30 cellular contexts compared by ENCODE assay signal in genomic region chr4:151284534-151285245, GRCh38. TPM values are rescaled to one million over a fixed set of nuclear protein-coding genes. Genes with fewer than 3 reads are reported as not detected.
A peak's percentile ranks its signal among the peaks of the same experiment; 100 is the strongest.
DNase-seq lines count a peak whose midpoint lies in the region; ATAC-seq, FAIRE-seq and TF ChIP-seq lines count a peak whose summit lies in the region.
"Had no signal": no experiment of that assay in that cellular context is flagged by ENCODE, and none has a peak within 500 bp of the region (broad histone marks: within the 10 kb centered on the region; RNA-seq: fewer than 3 reads in every experiment).

No MANE protein-coding gene starts in this region.

- H3K4me1 ChIP-seq in left ventricle myocardium inferior, result peaks cover 52% of the 10 kb centered on the region
- peaks cover 41% of the 10 kb centered on the region for H3K4me1 ChIP-seq in HepG2 (ENCODE audit: insufficient read depth, low read length)
- H3K4me1 ChIP-seq in esophagus muscularis mucosa, result peaks cover 0 to 12% (median 10%) of the 10 kb centered on the region in 4 donors
- H3K4me1 ChIP-seq in gastroesophageal sphincter, result peaks cover 0 to 18% (median 0%) of the 10 kb centered on the region in 3 donors
- H3K4me1 ChIP-seq: colonic mucosa, uterus had no signal

- no peak for DNase-seq in left ventricle myocardium inferior
- no peak for DNase-seq in cardiac septum (ENCODE audit: low spot score)
- DNase-seq in glomerular endothelial cell (ENCODE audit: extremely low read depth, low read depth, low spot score), result peak; percentile 58
- no peak for DNase-seq in HepG2 (ENCODE audit: low spot score)
- DNase-seq in G401 (ENCODE audit: low spot score), result no peak
- no peak for DNase-seq in esophagus muscularis mucosa (ENCODE audit: extremely low spot score)
- no peak for DNase-seq in GDM1 (lab: John Stamatoyannopoulos, UW)
- DNase-seq: activated CD8-positive, alpha-beta T cell treated with anti-CD3 and anti-CD28 coated beads, Interleukin-2, amount 10 ng/mL, durations not matched to agents 7 days and 5 days; aorta; CD4-positive, alpha-beta T cell; colonic mucosa; naive B cell; NCI-H1417 treated with DMSO at 0.1 percent for 48 hours; NCI-H2107; NCI-H510A; occipital lobe; PC-9; SHP77; uterus had no signal

- CTCF ChIA-PET in HepG2 (lab: Yijun Ruan, JAX; ENCODE audit: low intra/inter-chr PET ratio, low total read pairs), result no interaction called here

- BruUV-seq in HepG2 (replicated peaks; lab: Mats Ljungman, UMichigan), result no TSS peak

- H3K27ac ChIP-seq in left ventricle myocardium inferior (replicated peaks) (peak overlapping the region; percentile 64), HepG2 (ENCODE audit: extremely low read length, insufficient read depth, low read length) (no peak overlapping the region), esophagus muscularis mucosa (replicated peaks in 1 of 4) (no peak overlapping the region), gastroesophageal sphincter (no peak overlapping the region)
- H3K27ac ChIP-seq: colonic mucosa, PC-9, skin epidermis, uterus had no signal

- no peak overlapping the region for H3K9ac ChIP-seq in HepG2 (ENCODE audit: insufficient read depth, low read depth, low read length)

- POLR2A ChIA-PET in HepG2 (lab: Yijun Ruan, JAX), result no interaction called here

- no peak overlapping the region for H3K4me2 ChIP-seq in HepG2 (ENCODE audit: low read depth, low read length)
- H3K4me2 ChIP-seq: PC-9 had no signal

- no peak for FAIRE-seq in HepG2 (lab: Jason Lieb, UNC)
- FAIRE-seq: A204.1, D721Med, GM12892 had no signal

- no peak overlapping the region for H3K4me3 ChIP-seq in left ventricle myocardium inferior
- no peak overlapping the region for H3K4me3 ChIP-seq in HepG2 (replicated peaks in 1 of 3; ENCODE audit: insufficient read depth in 1 of 3, low read depth in 2 of 3, low read length in 3 of 3)
- no peak overlapping the region for H3K4me3 ChIP-seq in esophagus muscularis mucosa
- no peak overlapping the region for H3K4me3 ChIP-seq in gastroesophageal sphincter
- H3K4me3 ChIP-seq: colonic mucosa, PC-9, skin epidermis, uterus had no signal

- no peak overlapping the region for H2AFZ ChIP-seq in HepG2 (ENCODE audit: low read length)
- H2AFZ ChIP-seq: PC-9 had no signal

- TF ChIP-seq RAD21 in HepG2 (CRISPR knock-in tag; IDR thresholded peaks at IDR 0.05), result no peak

- H3K79me2 ChIP-seq in HepG2 (ENCODE audit: insufficient read depth, low read length), result peaks cover 97% of the 10 kb centered on the region

- H3K9me3 ChIP-seq in left ventricle myocardium inferior (replicated peaks) (peaks cover 14% of the 10 kb centered on the region), HepG2 (ENCODE audit: low read length) (no peaks in the 10 kb centered on the region), esophagus muscularis mucosa (no peaks in the 10 kb centered on the region), gastroesophageal sphincter (peaks cover 0 to 3% (median 0%) of the 10 kb centered on the region in 3 donors)
- H3K9me3 ChIP-seq: colonic mucosa had no signal

- H3K27me3 ChIP-seq in left ventricle myocardium inferior (ENCODE audit: low read depth) (no peaks in the 10 kb centered on the region), HepG2 (ENCODE audit: control insufficient read depth in 1 of 2, insufficient read depth in 2 of 2, low read length in 2 of 2) (no peaks in the 10 kb centered on the region), esophagus muscularis mucosa (no peaks in the 10 kb centered on the region), gastroesophageal sphincter (no peaks in the 10 kb centered on the region)
- H3K27me3 ChIP-seq: colonic mucosa, uterus had no signal

- H3K36me3 ChIP-seq in left ventricle myocardium inferior (no peaks in the 10 kb centered on the region), HepG2 (replicated peaks in 1 of 2; ENCODE audit: control insufficient read depth in 1 of 2, insufficient read depth in 2 of 2, low read length in 2 of 2) (peaks cover 4 to 13% of the 10 kb centered on the region in 2 experiments; a peak in 2 of 5 replicates), esophagus muscularis mucosa (no peaks in the 10 kb centered on the region), gastroesophageal sphincter (no peaks in the 10 kb centered on the region)
- H3K36me3 ChIP-seq: colonic mucosa, uterus had no signal

- peaks cover 65% of the 10 kb centered on the region for H4K20me1 ChIP-seq in HepG2 (ENCODE audit: insufficient read depth, low read length)

- intact Hi-C loops in left ventricle myocardium inferior (cut with micrococcal nuclease) (no loop called here), cardiac septum (cut with DNase I) (no loop called here), HepG2 (cut with micrococcal nuclease; ENCODE audit: unreplicated experiment) (no loop called here), esophagus muscularis mucosa (cut with DNase I) (no loop called here)

- TF ChIP-seq POLR2A in HepG2 (IDR thresholded peaks at IDR 0.05; ENCODE audit: insufficient read depth in 1 of 2, low read depth in 2 of 2, low read length in 2 of 2) (no peak), esophagus muscularis mucosa (IDR thresholded peaks at IDR 0.05; ENCODE audit: low read depth) (no peak), gastroesophageal sphincter (IDR thresholded peaks at IDR 0.05) (no peak)

- in situ Hi-C loops in HepG2 (cut with HindIII; ENCODE audit: extremely low pct_ligation_motif_present, low pct_unique_long_range_greater_than_20kb) (loop anchor here (5.0 kb wide), 1 partner anchor 78 kb away; no protein-coding TSS in a partner anchor), G401 (cut with HindIII; ENCODE audit: low sequenced_read_pairs) (no loop called here)

- ATAC-seq in HepG2, result no peak
- ATAC-seq in gastroesophageal sphincter, result no peak
- ATAC-seq: activated CD8-positive, alpha-beta T cell treated with anti-CD3 and anti-CD28 coated beads, Interleukin-2, amount 10 ng/mL, durations not matched to agents 7 days and 5 days had no signal

- TF ChIP-seq EP300 in HepG2 (IDR thresholded peaks at IDR 0.05; ENCODE audit: low read depth in 2 of 2, low read length in 2 of 2) (no peak), HepG2 (CRISPR knock-in tag; IDR thresholded peaks at IDR 0.05; ENCODE audit: borderline replicate concordance) (no peak), esophagus muscularis mucosa (IDR thresholded peaks at IDR 0.05) (no peak), gastroesophageal sphincter (IDR thresholded peaks at IDR 0.05) (no peak)

- 88% methylated on average over 4 of the region's 4 CpGs for WGBS in HepG2 (ENCODE audit: low lambda C conversion rate)
- WGBS in esophagus muscularis mucosa, result 66% methylated on average over 4 of the region's 4 CpGs
- WGBS in gastroesophageal sphincter (ENCODE audit: low coverage in 1 of 2), 2 donors, result 58 to 63% methylated on average over 3 to 4 of the region's 4 CpGs

- TF ChIP-seq CTCF in left ventricle myocardium inferior (IDR thresholded peaks at IDR 0.05; ENCODE audit: borderline replicate concordance) (no peak), HepG2 (CRISPR knock-in tag; IDR thresholded peaks at IDR 0.05) (no peak), esophagus muscularis mucosa (IDR thresholded peaks at IDR 0.05) (no peak), gastroesophageal sphincter (IDR thresholded peaks at IDR 0.05) (no peak)

RNA-seq across cellular contexts. Expression of gene PRSS48, which starts 7.7 kb away (rescaled TPM):
- total RNA-seq in left ventricle myocardium inferior, result not detected
- not detected for total RNA-seq in cardiac septum
- not detected in 2 replicates for total RNA-seq in glomerular endothelial cell
- not detected in 2 replicates for total RNA-seq in HepG2 (2016; rRNA removed; fragmentation: Illumina TruSeq; extraction: Trizol)
- not detected in 2 replicates for total RNA-seq in HepG2 (2016; cell fraction: cytosol; rRNA removed; fragmentation: Illumina TruSeq; extraction: Trizol; ENCODE audit: low read depth)
- total RNA-seq in HepG2 (2016; cell fraction: insoluble cytoplasmic fraction; rRNA removed; fragmentation: Illumina TruSeq; extraction: Trizol), result not detected in 2 replicates
- not detected in 2 replicates for total RNA-seq in HepG2 (2016; cell fraction: membrane; rRNA removed; fragmentation: Illumina TruSeq; extraction: Trizol)
- not detected in 2 replicates for total RNA-seq in HepG2 (2016; cell fraction: nucleus; rRNA removed; fragmentation: Illumina TruSeq; extraction: Trizol)
- not detected in 2 replicates for polyA plus RNA-seq in HepG2 (2011; rRNA removed)
- not detected in 2 replicates for polyA plus RNA-seq in HepG2 (2011; cell fraction: cytosol; rRNA removed)
- not detected in 2 replicates for polyA plus RNA-seq in HepG2 (2011; cell fraction: nucleus; rRNA removed)
- 0.34 TPM in 1 of 2 replicates, not detected in the other for polyA plus RNA-seq in HepG2 (2012)
- polyA plus RNA-seq in HepG2 (2016; cell fraction: cytosol; fragmentation: Illumina TruSeq; extraction: Trizol; ENCODE audit: low read depth), result not detected in 2 replicates
- not detected in 2 replicates for polyA plus RNA-seq in HepG2 (2016; cell fraction: insoluble cytoplasmic fraction; fragmentation: Illumina TruSeq; extraction: Trizol; ENCODE audit: low read depth)
- polyA plus RNA-seq in HepG2 (2016; cell fraction: membrane; fragmentation: Illumina TruSeq; extraction: Trizol; ENCODE audit: low read depth), result not detected in 2 replicates
- polyA plus RNA-seq in HepG2 (2016; cell fraction: nucleus; fragmentation: Illumina TruSeq; extraction: Trizol; ENCODE audit: insufficient read depth, low read depth), result not detected in 2 replicates
- not detected in 2 replicates for polyA minus RNA-seq in HepG2 (2011; rRNA and poly(A)+ RNA removed; ENCODE audit: low replicate concordance)
- not detected in 2 replicates for polyA minus RNA-seq in HepG2 (2011; cell fraction: cytosol; rRNA and poly(A)+ RNA removed)
- polyA minus RNA-seq in HepG2 (2011; cell fraction: nucleus; rRNA and poly(A)+ RNA removed), result not detected in 2 replicates
- total RNA-seq in G401 (2014; rRNA removed; shearing (Covaris generic)), result not detected in 2 replicates
- total RNA-seq in esophagus muscularis mucosa, result not detected
- not detected for total RNA-seq in gastroesophageal sphincter
- total RNA-seq: activated CD8-positive, alpha-beta T cell treated with anti-CD3 and anti-CD28 coated beads, Interleukin-2, amount 10 ng/mL, durations not matched to agents 7 days and 5 days; aorta; CD4-positive, alpha-beta T cell; colonic mucosa; Daoy; fibroblast of lung; H4; HT-29; mesothelial cell of epicardium; occipital lobe; PC-9; T-helper 2 cell treated with Interferon-gamma antibody and Interleukin-4, amounts not matched to agents 100 ng/mL and 5 ng/mL, for 36 hours; uterus had no signal
- polyA plus RNA-seq: aorta, fibroblast of lung had no signal

RNA-seq across cellular contexts. Expression of gene SH3D19, which starts 40.7 kb away (rescaled TPM):
- total RNA-seq in left ventricle myocardium inferior, result 121 TPM
- total RNA-seq in cardiac septum, result 142 TPM
- total RNA-seq in glomerular endothelial cell, result 73.4 and 79.8 TPM in 2 replicates
- 31.2 and 34.4 TPM in 2 replicates for total RNA-seq in HepG2 (2016; rRNA removed; fragmentation: Illumina TruSeq; extraction: Trizol)
- total RNA-seq in HepG2 (2016; cell fraction: cytosol; rRNA removed; fragmentation: Illumina TruSeq; extraction: Trizol; ENCODE audit: low read depth), result 10.0 and 11.1 TPM in 2 replicates
- total RNA-seq in HepG2 (2016; cell fraction: insoluble cytoplasmic fraction; rRNA removed; fragmentation: Illumina TruSeq; extraction: Trizol), result 29.9 and 30.5 TPM in 2 replicates
- total RNA-seq in HepG2 (2016; cell fraction: membrane; rRNA removed; fragmentation: Illumina TruSeq; extraction: Trizol), result 23.5 and 24.8 TPM in 2 replicates
- total RNA-seq in HepG2 (2016; cell fraction: nucleus; rRNA removed; fragmentation: Illumina TruSeq; extraction: Trizol), result 35.1 and 41.5 TPM in 2 replicates
- polyA plus RNA-seq in HepG2 (2011; rRNA removed), result 36.4 and 38.0 TPM in 2 replicates
- 16.2 and 23.4 TPM in 2 replicates for polyA plus RNA-seq in HepG2 (2011; cell fraction: cytosol; rRNA removed)
- 45.0 and 62.0 TPM in 2 replicates for polyA plus RNA-seq in HepG2 (2011; cell fraction: nucleus; rRNA removed)
- 51.3 and 74.6 TPM in 2 replicates for polyA plus RNA-seq in HepG2 (2012)
- 2.9 and 3.0 TPM in 2 replicates for polyA plus RNA-seq in HepG2 (2016; cell fraction: cytosol; fragmentation: Illumina TruSeq; extraction: Trizol; ENCODE audit: low read depth)
- polyA plus RNA-seq in HepG2 (2016; cell fraction: insoluble cytoplasmic fraction; fragmentation: Illumina TruSeq; extraction: Trizol; ENCODE audit: low read depth), result 35.7 and 40.1 TPM in 2 replicates
- 11.6 and 12.8 TPM in 2 replicates for polyA plus RNA-seq in HepG2 (2016; cell fraction: membrane; fragmentation: Illumina TruSeq; extraction: Trizol; ENCODE audit: low read depth)
- 49.0 and 51.0 TPM in 2 replicates for polyA plus RNA-seq in HepG2 (2016; cell fraction: nucleus; fragmentation: Illumina TruSeq; extraction: Trizol; ENCODE audit: insufficient read depth, low read depth)
- 14.5 and 52.0 TPM in 2 replicates for polyA minus RNA-seq in HepG2 (2011; rRNA and poly(A)+ RNA removed; ENCODE audit: low replicate concordance)
- polyA minus RNA-seq in HepG2 (2011; cell fraction: cytosol; rRNA and poly(A)+ RNA removed), result 39.4 and 42.6 TPM in 2 replicates
- 112 and 125 TPM in 2 replicates for polyA minus RNA-seq in HepG2 (2011; cell fraction: nucleus; rRNA and poly(A)+ RNA removed)
- total RNA-seq in G401 (2014; rRNA removed; shearing (Covaris generic)), result 17.7 and 23.3 TPM in 2 replicates
- total RNA-seq in esophagus muscularis mucosa, result 100 to 1,000 TPM; 115 to 186 (median 177) TPM
- total RNA-seq in gastroesophageal sphincter, result 100 to 1,000 TPM; 117 to 200 (median 168) TPM
- total RNA-seq: activated CD8-positive, alpha-beta T cell treated with anti-CD3 and anti-CD28 coated beads, Interleukin-2, amount 10 ng/mL, durations not matched to agents 7 days and 5 days; T-helper 2 cell treated with Interferon-gamma antibody and Interleukin-4, amounts not matched to agents 100 ng/mL and 5 ng/mL, for 36 hours had no signal
